ENCODE assay signal across 1 cellular context in the genomic region with DNA sequence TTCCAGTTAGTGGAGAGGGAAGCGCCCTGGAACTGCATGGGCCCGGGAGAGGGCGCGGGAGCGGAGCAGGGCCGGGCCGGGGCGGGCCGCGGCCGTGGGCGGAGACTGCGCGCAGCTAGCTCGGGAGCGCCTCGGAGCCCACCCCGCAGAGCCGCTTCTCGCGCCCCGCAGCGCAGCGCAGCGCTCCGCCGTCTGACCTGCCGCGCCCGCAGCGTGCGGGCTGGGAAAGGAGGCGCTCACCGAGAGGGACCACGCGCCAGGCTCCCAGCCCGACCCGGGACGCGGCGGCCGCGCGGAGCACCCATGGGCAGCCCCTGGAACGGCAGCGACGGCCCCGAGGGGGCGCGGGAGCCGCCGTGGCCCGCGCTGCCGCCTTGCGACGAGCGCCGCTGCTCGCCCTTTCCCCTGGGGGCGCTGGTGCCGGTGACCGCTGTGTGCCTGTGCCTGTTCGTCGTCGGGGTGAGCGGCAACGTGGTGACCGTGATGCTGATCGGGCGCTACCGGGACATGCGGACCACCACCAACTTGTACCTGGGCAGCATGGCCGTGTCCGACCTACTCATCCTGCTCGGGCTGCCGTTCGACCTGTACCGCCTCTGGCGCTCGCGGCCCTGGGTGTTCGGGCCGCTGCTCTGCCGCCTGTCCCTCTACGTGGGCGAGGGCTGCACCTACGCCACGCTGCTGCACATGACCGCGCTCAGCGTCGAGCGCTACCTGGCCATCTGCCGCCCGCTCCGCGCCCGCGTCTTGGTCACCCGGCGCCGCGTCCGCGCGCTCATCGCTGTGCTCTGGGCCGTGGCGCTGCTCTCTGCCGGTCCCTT.
TF ChIP-seq lines count a peak whose summit lies in the region.

TSS of gene MLNR (plus strand) at position 304 of the 821 bp plus-strand sequence. CDS start at position 304, 0 bp downstream.

TF ChIP-seq in GM23338, 12 proteins besides CTCF, POLR2A, EP300 and RAD21 (continued from another document):
- TF ChIP-seq ZNF462 (CRISPR knock-in tag; IDR thresholded peaks at IDR 0.05): no peak
- TF ChIP-seq REST (IDR thresholded peaks at IDR 0.05; ENCODE audit: unreplicated experiment): no peak
